14 cellular contexts compared by ENCODE assay signal in the genomic region with DNA sequence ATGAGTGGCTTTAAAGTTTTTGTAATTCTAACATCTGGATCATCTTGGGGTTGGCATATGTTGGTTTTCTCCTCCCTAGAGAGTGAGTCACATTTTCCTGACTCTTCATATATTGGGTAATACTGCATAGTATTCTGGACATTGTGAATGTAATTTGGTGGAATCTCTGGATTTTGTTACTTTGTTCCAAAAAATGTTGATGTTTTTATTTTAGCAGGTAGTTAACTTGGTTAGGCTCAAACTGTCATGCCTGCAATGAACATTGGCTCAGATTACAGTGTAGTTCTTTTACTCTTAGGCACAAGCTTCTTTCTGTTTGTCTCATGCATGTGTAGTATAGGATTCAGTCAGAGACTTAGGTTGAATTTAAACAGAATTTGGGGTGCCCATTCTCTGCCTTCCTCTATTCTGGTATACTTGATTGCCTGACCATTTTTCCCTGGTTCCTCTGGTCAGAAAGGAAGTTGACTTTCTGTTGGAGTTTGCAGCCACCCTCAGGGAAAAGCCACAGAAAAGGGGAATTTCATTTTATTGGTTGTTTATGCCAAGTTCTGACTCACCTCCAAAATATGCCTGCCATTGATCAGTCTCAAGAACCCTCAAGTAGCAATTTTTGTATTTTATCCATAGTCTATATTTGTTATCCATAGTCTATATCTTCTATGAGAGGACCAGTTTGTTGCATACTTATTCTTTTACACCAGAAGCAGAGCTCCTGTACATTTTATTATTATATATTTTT.
DNase-seq lines count a peak whose midpoint lies in the region; ATAC-seq, FAIRE-seq and TF ChIP-seq lines count a peak whose summit lies in the region.
"Had no signal": no experiment of that assay in that cellular context is flagged by ENCODE, and none has a peak within 500 bp of the region (broad histone marks: within the 10 kb centered on the region; RNA-seq: fewer than 3 reads in every experiment).

No MANE protein-coding gene starts in this region.

- DNase-seq in A549 (ENCODE audit: low read depth in 1 of 2, low spot score in 1 of 2) (peak; percentile 9 to 18), GM13977 (ENCODE audit: low spot score) (peak; percentile 23), RPMI7951 (ENCODE audit: low read depth) (peak; percentile 88), fibroblast of pulmonary artery (ENCODE audit: low read depth) (peak; percentile 93), erythroblast (lab: John Stamatoyannopoulos, UW) (no peak), esophagus muscularis mucosa (ENCODE audit: extremely low spot score) (no peak), NCI-H1105 (lab: John Stamatoyannopoulos, UW) (no peak)
- DNase-seq: activated naive CD4-positive, alpha-beta T cell treated with anti-CD3 and anti-CD28 coated beads for 36 hours; CD4-positive, CD25-positive, alpha-beta regulatory T cell; KG1; stimulated activated naive CD4-positive, alpha-beta T cell treated with Interleukin-2 at 50 U/mL for 16 hours had no signal

- TF ChIP-seq CTCF in A549 (IDR thresholded peaks at IDR 0.05): no peak
- TF ChIP-seq CTCF in GM13977 (IDR thresholded peaks at IDR 0.05; ENCODE audit: extremely low read depth, insufficient read depth, missing control alignments): no peak
- no peak for TF ChIP-seq CTCF in fibroblast of pulmonary artery (IDR thresholded peaks at IDR 0.05; ENCODE audit: low read length, missing control alignments)
- TF ChIP-seq CTCF in esophagus muscularis mucosa (IDR thresholded peaks at IDR 0.05): no peak

- H3K4me3 ChIP-seq in A549 (no peak overlapping the region), fibroblast of pulmonary artery (replicated peaks; ENCODE audit: low read depth, low read length) (no peak overlapping the region), esophagus muscularis mucosa (no peak overlapping the region)
- H3K4me3 ChIP-seq: skin epidermis had no signal

- peak overlapping the region; percentile 54 for H3K4me2 ChIP-seq in A549

- no peaks in the 10 kb centered on the region for H3K27me3 ChIP-seq in esophagus muscularis mucosa

- H3K4me1 ChIP-seq in A549: peaks cover 30% of the 10 kb centered on the region
- peaks cover 5 to 10% (median 6%) of the 10 kb centered on the region in 4 donors for H3K4me1 ChIP-seq in esophagus muscularis mucosa

- intact Hi-C loops in esophagus muscularis mucosa (cut with DNase I): no loop called here

- TF ChIP-seq POLR2A in A549 (IDR thresholded peaks at IDR 0.05; ENCODE audit: low read length) (no peak), erythroblast (IDR thresholded peaks at IDR 0.05; ENCODE audit: low read length) (no peak), esophagus muscularis mucosa (IDR thresholded peaks at IDR 0.05; ENCODE audit: low read depth) (no peak)

- CTCF ChIA-PET in A549 (lab: Yijun Ruan, JAX): interaction anchor here (1.2 kb wide), 1 partner anchor 352 kb away, joined by 4 read pairs; no protein-coding TSS in a partner anchor

- POLR2A ChIA-PET in A549 (lab: Yijun Ruan, JAX): no interaction called here

- ATAC-seq in A549 (peak in 1 of 2 experiments; percentile 56; a peak in 3 of 6 replicates), GM19455 (IDR thresholded peaks at IDR 0.05; ENCODE audit: unreplicated experiment) (no peak)

- H3K36me3 ChIP-seq in esophagus muscularis mucosa: no peaks in the 10 kb centered on the region

- in situ Hi-C loops in GM13977 (cut with MboI; ENCODE audit: low pct_unique_long_range_greater_than_20kb, low sequenced_read_pairs, unreplicated experiment): no loop called here

- TF ChIP-seq RAD21 in A549 (conservative IDR thresholded peaks at IDR 0.05 in 1 of 2, IDR thresholded peaks at IDR 0.05 in 1 of 2): no peak

- no peaks in the 10 kb centered on the region for H3K9me3 ChIP-seq in A549
- H3K9me3 ChIP-seq in esophagus muscularis mucosa: no peaks in the 10 kb centered on the region

- no peak for FAIRE-seq in A549 (lab: Jason Lieb, UNC)

- H3K27ac ChIP-seq in A549: peak overlapping the region in 1 of 2 experiments; percentile 23; a peak in 1 of 6 replicates
- H3K27ac ChIP-seq in esophagus muscularis mucosa (replicated peaks in 1 of 4): no peak overlapping the region
- H3K27ac ChIP-seq: epithelial cell of prostate had no signal

- TF ChIP-seq EP300 in A549 (IDR thresholded peaks at IDR 0.05): no peak
- no peak for TF ChIP-seq EP300 in esophagus muscularis mucosa (IDR thresholded peaks at IDR 0.05)

TF ChIP-seq in A549, 52 proteins besides CTCF, POLR2A, EP300 and RAD21:
- no peak for TF ChIP-seq CBX8 (IDR thresholded peaks at IDR 0.05)
- TF ChIP-seq CEBPB (IDR thresholded peaks at IDR 0.05): peak in 1 of 2 experiments; percentile 71; a peak in 2 of 4 replicates
- no peak for TF ChIP-seq FOSL2 (IDR thresholded peaks at IDR 0.05)
- TF ChIP-seq FOSL2 (CRISPR knock-in tag; IDR thresholded peaks at IDR 0.05): peak; percentile 61

Comparison
In these comparisons a context has a peak if more than half of its experiments do, and no peak if none do; other contexts are left out.
1. DNase-seq: peak in A549 (2 of 2), GM13977 (single experiment), RPMI7951 (single experiment) and fibroblast of pulmonary artery (single experiment); none in erythroblast (0 of 2), esophagus muscularis mucosa (single experiment) and NCI-H1105 (single experiment).